1 cellular context compared by ENCODE assay signal in genomic region chr13:49132479-49133002, GRCh38.
A peak's percentile ranks its signal among the peaks of the same experiment; 100 is the strongest.
TF ChIP-seq lines count a peak whose summit lies in the region.

No MANE protein-coding gene starts in this region.

TF ChIP-seq in HepG2, 621 proteins besides CTCF, POLR2A, EP300 and RAD21 (continued from another document and continues in another):
- TF ChIP-seq ARID5B (CRISPR knock-in tag; IDR thresholded peaks at IDR 0.05) (peak; percentile 21), FOXC1 (CRISPR knock-in tag; IDR thresholded peaks at IDR 0.05; ENCODE audit: borderline replicate concordance) (no peak), RNF219 (CRISPR knock-in tag; IDR thresholded peaks at IDR 0.05) (no peak), ZNF605 (CRISPR knock-in tag; IDR thresholded peaks at IDR 0.05) (no peak), ELF3 (CRISPR knock-in tag; IDR thresholded peaks at IDR 0.05) (peak; percentile 30; the same call in 1 of the 2 replicates), ZFYVE20 (CRISPR knock-in tag; IDR thresholded peaks at IDR 0.05; ENCODE audit: borderline replicate concordance, low read depth) (no peak), SUZ12 (IDR thresholded peaks at IDR 0.05; ENCODE audit: low read depth, low read length) (no peak), HIVEP1 (CRISPR knock-in tag; IDR thresholded peaks at IDR 0.05) (no peak), SPEN (CRISPR knock-in tag; IDR thresholded peaks at IDR 0.05; ENCODE audit: low read depth) (no peak), RFXANK (CRISPR knock-in tag; IDR thresholded peaks at IDR 0.05) (no peak), IRF1 (CRISPR knock-in tag; IDR thresholded peaks at IDR 0.05; ENCODE audit: low read depth) (no peak), SIX4 (CRISPR knock-in tag; IDR thresholded peaks at IDR 0.05) (no peak), PAXIP1 (CRISPR knock-in tag; conservative IDR thresholded peaks at IDR 0.05) (peak; percentile 75), IKZF1 (IDR thresholded peaks at IDR 0.05) (no peak), TEAD3 (CRISPR knock-in tag; optimal IDR thresholded peaks at IDR 0.05; ENCODE audit: borderline replicate concordance) (no peak), AHR (CRISPR knock-in tag; IDR thresholded peaks at IDR 0.05) (no peak), ZNF230 (CRISPR knock-in tag; IDR thresholded peaks at IDR 0.05) (no peak), ZBTB38 (CRISPR knock-in tag; IDR thresholded peaks at IDR 0.05) (no peak), PHF8 (CRISPR knock-in tag; IDR thresholded peaks at IDR 0.05) (no peak), ATF7-NPFF (CRISPR knock-in tag; IDR thresholded peaks at IDR 0.05; ENCODE audit: low read depth) (no peak), ZNF556 (CRISPR knock-in tag; IDR thresholded peaks at IDR 0.05; ENCODE audit: borderline replicate concordance) (no peak), GMEB1 (CRISPR knock-in tag; IDR thresholded peaks at IDR 0.05; ENCODE audit: borderline replicate concordance) (no peak), ZNF720 (CRISPR knock-in tag; IDR thresholded peaks at IDR 0.05) (no peak), ZNF343 (CRISPR knock-in tag; IDR thresholded peaks at IDR 0.05) (no peak), USF2 (IDR thresholded peaks at IDR 0.05; ENCODE audit: low read depth, low read length) (no peak), USF2 (CRISPR knock-in tag; IDR thresholded peaks at IDR 0.05; ENCODE audit: borderline replicate concordance) (no peak), NCOR1 (IDR thresholded peaks at IDR 0.05; ENCODE audit: borderline replicate concordance, low read length) (peak; percentile 59; the same call in 1 of the 2 replicates), GPN1 (CRISPR knock-in tag; IDR thresholded peaks at IDR 0.05; ENCODE audit: borderline replicate concordance) (no peak), KLF12 (CRISPR knock-in tag; IDR thresholded peaks at IDR 0.05; ENCODE audit: borderline replicate concordance) (no peak), ATF6 (CRISPR knock-in tag; conservative IDR thresholded peaks at IDR 0.05) (no peak), HNRNPUL1 (IDR thresholded peaks at IDR 0.05; ENCODE audit: low read depth, low read length) (no peak), RXRB (CRISPR knock-in tag; IDR thresholded peaks at IDR 0.05; ENCODE audit: borderline replicate concordance) (0 out of 2 replicates have a peak, but pooled peaks have one; percentile 17), ZSCAN25 (CRISPR knock-in tag; IDR thresholded peaks at IDR 0.05) (no peak), ZNF609 (CRISPR knock-in tag; IDR thresholded peaks at IDR 0.05; ENCODE audit: borderline replicate concordance) (no peak), FOXA3 (CRISPR knock-in tag; IDR thresholded peaks at IDR 0.05) (peak; percentile 40; the same call in 1 of the 2 replicates), ZNF678 (CRISPR knock-in tag; IDR thresholded peaks at IDR 0.05) (no peak), RFX1 (IDR thresholded peaks at IDR 0.05) (no peak), NR3C1 (CRISPR knock-in tag; IDR thresholded peaks at IDR 0.05) (no peak)
